ENCODE assay signal across 8 cellular contexts in the genomic region with DNA sequence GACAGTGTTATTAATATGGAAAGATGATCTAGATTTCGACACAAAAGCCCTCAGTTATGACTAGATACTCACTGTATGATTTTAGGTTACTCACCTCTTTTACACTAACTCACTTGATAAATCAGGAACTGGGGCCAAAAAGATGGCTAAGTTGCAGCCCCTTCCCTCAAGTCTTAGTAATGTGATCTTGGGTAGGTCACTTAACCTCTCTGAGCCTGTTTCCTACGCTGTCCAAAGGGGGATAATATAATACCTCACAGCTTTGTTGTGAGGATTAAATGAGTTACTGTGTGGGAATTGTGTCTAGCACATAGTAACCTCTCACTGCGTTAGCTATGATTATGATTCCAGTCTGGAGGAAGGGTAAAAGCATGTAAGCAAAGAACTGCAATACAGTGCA. TPM values are rescaled to one million over a fixed set of nuclear protein-coding genes. Genes with fewer than 3 reads are reported as not detected.
DNase-seq lines count a peak whose midpoint lies in the region; ATAC-seq lines count a peak whose summit lies in the region.

No MANE protein-coding gene starts in this region.

- no peaks in the 10 kb centered on the region for H3K36me3 ChIP-seq in CD4-positive, alpha-beta memory T cell (ENCODE audit: insufficient read depth, low read length)
- H3K36me3 ChIP-seq in HUES48 (ENCODE audit: control insufficient read depth, insufficient read depth, low read length): peaks cover 23% of the 10 kb centered on the region

- no peaks in the 10 kb centered on the region for H3K9me3 Mint-ChIP-seq in CD4-positive, alpha-beta memory T cell
- no peaks in the 10 kb centered on the region for H3K9me3 Mint-ChIP-seq in activated naive CD8-positive, alpha-beta T cell treated with anti-CD3 and anti-CD28 coated beads for 36 hours
- peaks cover 0 to 4% (median 0%) of the 10 kb centered on the region in 7 donors for H3K9me3 Mint-ChIP-seq in naive B cell

- peaks cover 63% of the 10 kb centered on the region for H3K4me1 ChIP-seq in CD4-positive, alpha-beta memory T cell (ENCODE audit: insufficient read depth, low read length)
- H3K4me1 ChIP-seq in HUES48 (ENCODE audit: control insufficient read depth, insufficient read depth, low read length): peaks cover 24% of the 10 kb centered on the region

- peak overlapping the region; percentile 95 to 100 (median 98) for H3K4me3 Mint-ChIP-seq in CD4-positive, alpha-beta memory T cell
- H3K4me3 Mint-ChIP-seq in activated naive CD8-positive, alpha-beta T cell treated with anti-CD3 and anti-CD28 coated beads for 36 hours: peak overlapping the region; percentile 98
- peak overlapping the region; percentile 88 to 99 (median 98) for H3K4me3 Mint-ChIP-seq in naive B cell

- POLR2A ChIA-PET in CD4-positive, alpha-beta memory T cell (lab: Charles Lee; ENCODE audit: partially characterized antibody): no interaction called here

- CTCF ChIA-PET in CD4-positive, alpha-beta memory T cell (lab: Charles Lee; ENCODE audit: partially characterized antibody): interaction anchor here (0.7 kb wide), 1 partner anchor 21 kb away, joined by 5 read pairs; no protein-coding TSS in a partner anchor

- DNase-seq in CD4-positive, alpha-beta memory T cell: no peak
- DNase-seq in activated naive CD8-positive, alpha-beta T cell treated with anti-CD3 and anti-CD28 coated beads for 36 hours: no peak
- no peak for DNase-seq in naive B cell
- no peak for DNase-seq in NCI-H69 (lab: John Stamatoyannopoulos, UW)
- no peak for DNase-seq in NCI-H1048 (lab: John Stamatoyannopoulos, UW)
- DNase-seq in NCI-H1105 treated with DMSO at 0.1 percent for 48 hours (lab: John Stamatoyannopoulos, UW): no peak

- ATAC-seq in naive B cell (ENCODE audit: low read depth in 2 of 2) (no peak), GM21825 (IDR thresholded peaks at IDR 0.05; ENCODE audit: unreplicated experiment) (no peak)

- H3K36me3 Mint-ChIP-seq in CD4-positive, alpha-beta memory T cell: peaks cover 14 to 34% of the 10 kb centered on the region in 2 donors
- peaks cover 57% of the 10 kb centered on the region for H3K36me3 Mint-ChIP-seq in activated naive CD8-positive, alpha-beta T cell treated with anti-CD3 and anti-CD28 coated beads for 36 hours
- H3K36me3 Mint-ChIP-seq in naive B cell: peaks cover 0 to 11% of the 10 kb centered on the region in 2 donors

- no peak overlapping the region for H3K9ac ChIP-seq in HUES48 (ENCODE audit: low read depth, low read length)

- peak overlapping the region; percentile 86 to 100 (median 99) for H3K27ac Mint-ChIP-seq in CD4-positive, alpha-beta memory T cell
- peak overlapping the region; percentile 98 for H3K27ac Mint-ChIP-seq in activated naive CD8-positive, alpha-beta T cell treated with anti-CD3 and anti-CD28 coated beads for 36 hours
- H3K27ac Mint-ChIP-seq in naive B cell: peak overlapping the region in 5 of 6 donors; percentile 24 to 99 (median 97)

- H3K9me3 ChIP-seq in CD4-positive, alpha-beta memory T cell (ENCODE audit: control insufficient read depth in 1 of 2, low read length in 2 of 2): no peaks in the 10 kb centered on the region
- no peaks in the 10 kb centered on the region for H3K9me3 ChIP-seq in HUES48 (ENCODE audit: control insufficient read depth, insufficient read depth, low read length)

- no peak overlapping the region for H3K27ac ChIP-seq in CD4-positive, alpha-beta memory T cell (ENCODE audit: low read depth, low read length)
- H3K27ac ChIP-seq in HUES48 (ENCODE audit: low read depth, low read length): no peak overlapping the region

- intact Hi-C loops in CD4-positive, alpha-beta memory T cell (cut with micrococcal nuclease): loop anchor here (10.0 kb wide), 1 partner anchor 413 kb away; no protein-coding TSS in a partner anchor

- no peaks in the 10 kb centered on the region for H3K27me3 ChIP-seq in CD4-positive, alpha-beta memory T cell (ENCODE audit: insufficient read depth, low read length)
- H3K27me3 ChIP-seq in HUES48 (ENCODE audit: control insufficient read depth, insufficient read depth, low read length): no peaks in the 10 kb centered on the region

- H3K4me3 ChIP-seq in CD4-positive, alpha-beta memory T cell (ENCODE audit: low read length in 2 of 2): peak overlapping the region in 1 of 2 donors; percentile 96
- H3K4me3 ChIP-seq in HUES48 (ENCODE audit: low read depth, low read length): peak overlapping the region; percentile 93; the same call in 1 of the 2 replicates

- H3K27me3 Mint-ChIP-seq in CD4-positive, alpha-beta memory T cell: no peaks in the 10 kb centered on the region
- no peaks in the 10 kb centered on the region for H3K27me3 Mint-ChIP-seq in activated naive CD8-positive, alpha-beta T cell treated with anti-CD3 and anti-CD28 coated beads for 36 hours
- no peaks in the 10 kb centered on the region for H3K27me3 Mint-ChIP-seq in naive B cell

- H3K4me1 Mint-ChIP-seq in CD4-positive, alpha-beta memory T cell: peaks cover 53 to 85% (median 64%) of the 10 kb centered on the region in 4 donors
- H3K4me1 Mint-ChIP-seq in activated naive CD8-positive, alpha-beta T cell treated with anti-CD3 and anti-CD28 coated beads for 36 hours: peaks cover 51% of the 10 kb centered on the region
- H3K4me1 Mint-ChIP-seq in naive B cell: peaks cover 39 to 69% (median 43%) of the 10 kb centered on the region in 3 donors

RNA-seq across cellular contexts. Expression of a gene that starts 1.3 kb away (rescaled TPM):
- 10 to 100 TPM; 26.1 to 26.6 TPM for total RNA-seq in CD4-positive, alpha-beta memory T cell
- polyA plus RNA-seq in CD4-positive, alpha-beta memory T cell: 10 to 100 TPM; 13.0 to 19.6 TPM
- total RNA-seq in activated naive CD8-positive, alpha-beta T cell treated with anti-CD3 and anti-CD28 coated beads for 36 hours: 10 to 100 TPM; 38.1 to 40.7 TPM
- polyA plus RNA-seq in naive B cell (ENCODE audit: low read depth in 6 of 6): 10 to 100 TPM in 5 of 6 donors, 1 to 10 TPM in 1; 2.2 to 21.4 (median 16.9) TPM

RNA-seq across cellular contexts. Expression of a gene that starts 1.6 kb away (rescaled TPM):
- total RNA-seq in CD4-positive, alpha-beta memory T cell: 10 to 100 TPM; 42.8 to 43.8 TPM
- 1 to 10 TPM; 3.7 to 6.6 TPM for polyA plus RNA-seq in CD4-positive, alpha-beta memory T cell
- 10 to 100 TPM; 37.6 to 42.7 TPM for total RNA-seq in activated naive CD8-positive, alpha-beta T cell treated with anti-CD3 and anti-CD28 coated beads for 36 hours
- 1 to 10 TPM in 5 of 6 donors, not detected in 1; 2.8 to 4.4 (median 4.2) TPM for polyA plus RNA-seq in naive B cell (ENCODE audit: low read depth in 6 of 6)
